In genomic region chr10:29583674-29584073, GRCh38 we compare ENCODE assay signal across 14 cellular contexts. TPM values are rescaled to one million over a fixed set of nuclear protein-coding genes. Genes with fewer than 3 reads are reported as not detected.
DNase-seq lines count a peak whose midpoint lies in the region; ATAC-seq and TF ChIP-seq lines count a peak whose summit lies in the region.
"Had no signal": no experiment of that assay in that cellular context is flagged by ENCODE, and none has a peak within 500 bp of the region (broad histone marks: within the 10 kb centered on the region; RNA-seq: fewer than 3 reads in every experiment).

No MANE protein-coding gene starts in this region.

- no peaks in the 10 kb centered on the region for H3K27me3 Mint-ChIP-seq in activated T-cell treated with anti-CD3 and anti-CD28 coated beads, Interleukin-2, amount 50 U/mL, for 72 hours (ENCODE audit: low read depth)
- H3K27me3 Mint-ChIP-seq in activated T-helper 17 cell treated with anti-CD3 and anti-CD28 coated beads, Interleukin-2, amount 50 U/mL, for 72 hours = no peaks in the 10 kb centered on the region
- peaks cover 3% of the 10 kb centered on the region for H3K27me3 Mint-ChIP-seq in glutamatergic neuron (ENCODE audit: unreplicated experiment)

- peak; percentile 42 to 55 for ATAC-seq in activated T-cell treated with anti-CD3 and anti-CD28 coated beads, Interleukin-2, amount 50 U/mL, for 72 hours (replicated peaks in 1 of 2)
- peak; percentile 68 for ATAC-seq in activated T-helper 17 cell treated with anti-CD3 and anti-CD28 coated beads, Interleukin-2, amount 50 U/mL, for 72 hours (replicated peaks)
- ATAC-seq in stimulated activated effector memory CD8-positive, alpha-beta T cell treated with anti-CD3 and anti-CD28 coated beads, Interleukin-12 subunit alpha, Interleukin-12 subunit beta, amount 100 ng/mL, for 72 hours = peak; percentile 54
- ATAC-seq in GM18511 (IDR thresholded peaks at IDR 0.05; ENCODE audit: unreplicated experiment) (no peak), GM21381 (IDR thresholded peaks at IDR 0.05; ENCODE audit: unreplicated experiment) (no peak)
- ATAC-seq: mucosa of descending colon had no signal

- no peak for TF ChIP-seq CTCF in glutamatergic neuron (IDR thresholded peaks at IDR 0.05; ENCODE audit: partially characterized antibody, unreplicated experiment)

- no peak for DNase-seq in activated T-cell treated with anti-CD3 and anti-CD28 coated beads, Interleukin-2, amount 50 U/mL, for 72 hours
- DNase-seq in activated T-cell treated with anti-CD3 and anti-CD28 coated beads, Interleukin-2, amount 50 U/mL, for 1 hour = no peak
- DNase-seq in glutamatergic neuron = no peak
- no peak for DNase-seq in stimulated activated effector memory CD8-positive, alpha-beta T cell treated with anti-CD3 and anti-CD28 coated beads, Interleukin-12 subunit alpha, Interleukin-12 subunit beta, amount 100 ng/mL, for 72 hours (ENCODE audit: low spot score in 2 of 2)
- no peak for DNase-seq in COLO668 (lab: John Stamatoyannopoulos, UW; ENCODE audit: unreplicated experiment)
- DNase-seq: activated naive CD4-positive, alpha-beta T cell treated with Interleukin-2 at 50 U/mL for 16 hours; effector memory CD4-positive, alpha-beta T cell; mucosa of descending colon; NCI-H187; pancreas; stimulated activated CD4-positive, alpha-beta T cell treated with anti-CD3 and anti-CD28 coated beads, Interleukin-12 subunit alpha, Interleukin-12 subunit beta, amount 100 ng/mL, for 4 hours had no signal

- H3K27ac Mint-ChIP-seq in activated T-cell treated with anti-CD3 and anti-CD28 coated beads, Interleukin-2, amount 50 U/mL, for 72 hours = no peak overlapping the region
- H3K27ac Mint-ChIP-seq in activated T-helper 17 cell treated with anti-CD3 and anti-CD28 coated beads, Interleukin-2, amount 50 U/mL, for 72 hours = peak overlapping the region; percentile 11
- peak overlapping the region; percentile 49 for H3K27ac Mint-ChIP-seq in glutamatergic neuron (ENCODE audit: unreplicated experiment)
- H3K27ac Mint-ChIP-seq in stimulated activated effector memory CD8-positive, alpha-beta T cell treated with anti-CD3 and anti-CD28 coated beads, Interleukin-12 subunit alpha, Interleukin-12 subunit beta, amount 100 ng/mL, for 72 hours = peak overlapping the region; percentile 76

- no peaks in the 10 kb centered on the region for H3K9me3 Mint-ChIP-seq in activated T-cell treated with anti-CD3 and anti-CD28 coated beads, Interleukin-2, amount 50 U/mL, for 72 hours
- no peaks in the 10 kb centered on the region for H3K9me3 Mint-ChIP-seq in activated T-helper 17 cell treated with anti-CD3 and anti-CD28 coated beads, Interleukin-2, amount 50 U/mL, for 72 hours
- H3K9me3 Mint-ChIP-seq in glutamatergic neuron (ENCODE audit: unreplicated experiment) = peaks cover 11% of the 10 kb centered on the region
- H3K9me3 Mint-ChIP-seq in stimulated activated effector memory CD8-positive, alpha-beta T cell treated with anti-CD3 and anti-CD28 coated beads, Interleukin-12 subunit alpha, Interleukin-12 subunit beta, amount 100 ng/mL, for 72 hours = no peaks in the 10 kb centered on the region

- H3K4me3 Mint-ChIP-seq in activated T-cell treated with anti-CD3 and anti-CD28 coated beads, Interleukin-2, amount 50 U/mL, for 72 hours = no peak overlapping the region
- H3K4me3 Mint-ChIP-seq in activated T-helper 17 cell treated with anti-CD3 and anti-CD28 coated beads, Interleukin-2, amount 50 U/mL, for 72 hours = no peak overlapping the region
- no peak overlapping the region for H3K4me3 Mint-ChIP-seq in glutamatergic neuron (ENCODE audit: unreplicated experiment)
- no peak overlapping the region for H3K4me3 Mint-ChIP-seq in stimulated activated effector memory CD8-positive, alpha-beta T cell treated with anti-CD3 and anti-CD28 coated beads, Interleukin-12 subunit alpha, Interleukin-12 subunit beta, amount 100 ng/mL, for 72 hours

- H3K36me3 Mint-ChIP-seq in activated T-cell treated with anti-CD3 and anti-CD28 coated beads, Interleukin-2, amount 50 U/mL, for 72 hours (ENCODE audit: insufficient read depth in 2 of 2) = no peaks in the 10 kb centered on the region
- H3K36me3 Mint-ChIP-seq in activated T-helper 17 cell treated with anti-CD3 and anti-CD28 coated beads, Interleukin-2, amount 50 U/mL, for 72 hours (ENCODE audit: low read depth) = peaks cover 4% of the 10 kb centered on the region
- H3K36me3 Mint-ChIP-seq in glutamatergic neuron (ENCODE audit: unreplicated experiment) = no peaks in the 10 kb centered on the region
- H3K36me3 Mint-ChIP-seq in stimulated activated effector memory CD8-positive, alpha-beta T cell treated with anti-CD3 and anti-CD28 coated beads, Interleukin-12 subunit alpha, Interleukin-12 subunit beta, amount 100 ng/mL, for 72 hours = no peaks in the 10 kb centered on the region

- peaks cover 24% of the 10 kb centered on the region for H3K4me1 Mint-ChIP-seq in activated T-cell treated with anti-CD3 and anti-CD28 coated beads, Interleukin-2, amount 50 U/mL, for 72 hours (ENCODE audit: low read depth)
- peaks cover 6% of the 10 kb centered on the region for H3K4me1 Mint-ChIP-seq in activated T-helper 17 cell treated with anti-CD3 and anti-CD28 coated beads, Interleukin-2, amount 50 U/mL, for 72 hours
- H3K4me1 Mint-ChIP-seq in glutamatergic neuron (ENCODE audit: low read depth, unreplicated experiment) = peaks cover 41% of the 10 kb centered on the region
- peaks cover 28% of the 10 kb centered on the region for H3K4me1 Mint-ChIP-seq in stimulated activated effector memory CD8-positive, alpha-beta T cell treated with anti-CD3 and anti-CD28 coated beads, Interleukin-12 subunit alpha, Interleukin-12 subunit beta, amount 100 ng/mL, for 72 hours

RNA-seq across cellular contexts. Expression of gene SVIL, which starts 51.1 kb away (rescaled TPM):
- total RNA-seq in activated T-cell treated with anti-CD3 and anti-CD28 coated beads, Interleukin-2, amount 50 U/mL, for 72 hours = 10 to 100 TPM; 12.2 to 14.2 TPM
- total RNA-seq in activated T-helper 17 cell treated with anti-CD3 and anti-CD28 coated beads, Interleukin-2, amount 50 U/mL, for 72 hours = 10 to 100 TPM; 10.7 to 16.2 TPM
- total RNA-seq in glutamatergic neuron (ENCODE audit: unreplicated experiment) = 117 TPM

Comparison
In these comparisons a context has a peak if more than half of its experiments do, and no peak if none do; other contexts are left out.
1. ATAC-seq: peak in activated T-cell treated with anti-CD3 and anti-CD28 coated beads, Interleukin-2, amount 50 U/mL, for 72 hours (2 of 2), activated T-helper 17 cell treated with anti-CD3 and anti-CD28 coated beads, Interleukin-2, amount 50 U/mL, for 72 hours (single experiment) and stimulated activated effector memory CD8-positive, alpha-beta T cell treated with anti-CD3 and anti-CD28 coated beads, Interleukin-12 subunit alpha, Interleukin-12 subunit beta, amount 100 ng/mL, for 72 hours (single experiment); none in GM18511 (single experiment) and GM21381 (single experiment).